ENCODE assay signal across 8 cellular contexts in genomic region chr14:54572316-54572715, GRCh38. TPM values are rescaled to one million over a fixed set of nuclear protein-coding genes. Genes with fewer than 3 reads are reported as not detected.
DNase-seq lines count a peak whose midpoint lies in the region; ATAC-seq, FAIRE-seq and TF ChIP-seq lines count a peak whose summit lies in the region.
"Had no signal": no experiment of that assay in that cellular context is flagged by ENCODE, and none has a peak within 500 bp of the region (broad histone marks: within the 10 kb centered on the region; RNA-seq: fewer than 3 reads in every experiment).

No MANE protein-coding gene starts in this region.

- peaks cover 15% of the 10 kb centered on the region for H3K36me3 Mint-ChIP-seq in activated CD8-positive, alpha-beta T cell treated with anti-CD3 and anti-CD28 coated beads, Interleukin-2, amount 10 ng/mL, durations not matched to agents 7 days and 5 days (ENCODE audit: low read depth)
- peaks cover 18% of the 10 kb centered on the region for H3K36me3 Mint-ChIP-seq in mesothelial cell of epicardium
- H3K36me3 Mint-ChIP-seq: stimulated activated effector memory CD8-positive, alpha-beta T cell treated with anti-CD3 and anti-CD28 coated beads, Interleukin-12 subunit alpha, Interleukin-12 subunit beta, amount 100 ng/mL, for 72 hours had no signal

- no peak overlapping the region for H3K27ac Mint-ChIP-seq in activated CD8-positive, alpha-beta T cell treated with anti-CD3 and anti-CD28 coated beads, Interleukin-2, amount 10 ng/mL, durations not matched to agents 7 days and 5 days
- H3K27ac Mint-ChIP-seq in mesothelial cell of epicardium: no peak overlapping the region
- H3K27ac Mint-ChIP-seq: stimulated activated effector memory CD8-positive, alpha-beta T cell treated with anti-CD3 and anti-CD28 coated beads, Interleukin-12 subunit alpha, Interleukin-12 subunit beta, amount 100 ng/mL, for 72 hours had no signal

- H3K4me3 Mint-ChIP-seq in activated CD8-positive, alpha-beta T cell treated with anti-CD3 and anti-CD28 coated beads, Interleukin-2, amount 10 ng/mL, durations not matched to agents 7 days and 5 days: no peak overlapping the region
- H3K4me3 Mint-ChIP-seq in mesothelial cell of epicardium: no peak overlapping the region
- H3K4me3 Mint-ChIP-seq: stimulated activated effector memory CD8-positive, alpha-beta T cell treated with anti-CD3 and anti-CD28 coated beads, Interleukin-12 subunit alpha, Interleukin-12 subunit beta, amount 100 ng/mL, for 72 hours had no signal

- POLR2A ChIA-PET in activated CD8-positive, alpha-beta T cell treated with anti-CD3 and anti-CD28 coated beads, Interleukin-2, amount 10 ng/mL, durations not matched to agents 7 days and 5 days (lab: Charles Lee): no interaction called here

- H3K27me3 Mint-ChIP-seq in activated CD8-positive, alpha-beta T cell treated with anti-CD3 and anti-CD28 coated beads, Interleukin-2, amount 10 ng/mL, durations not matched to agents 7 days and 5 days (ENCODE audit: low read depth): peaks cover 15% of the 10 kb centered on the region
- no peaks in the 10 kb centered on the region for H3K27me3 Mint-ChIP-seq in mesothelial cell of epicardium (ENCODE audit: low read depth)

- DNase-seq in Daoy (ENCODE audit: low read depth) (peak; percentile 41), HTR-8/SVneo (ENCODE audit: insufficient read length, low spot score) (no peak), mesothelial cell of epicardium (ENCODE audit: low spot score in 2 of 2, unreplicated experiment in 2 of 2) (no peak), superior temporal gyrus (ENCODE audit: extremely low spot score) (no peak), SIG-M5 treated with dmso at 0.1 percent for 504 hours (lab: John Stamatoyannopoulos, UW; ENCODE audit: unreplicated experiment) (no peak)
- DNase-seq in activated CD8-positive, alpha-beta T cell treated with anti-CD3 and anti-CD28 coated beads, Interleukin-2, amount 10 ng/mL, durations not matched to agents 7 days and 5 days: peak; percentile 48
- no peak for DNase-seq in stimulated activated CD4-positive, alpha-beta T cell treated with anti-CD3 and anti-CD28 coated beads, Interleukin-12 subunit alpha, Interleukin-12 subunit beta, amount 100 ng/mL, for 4 hours

- peak; percentile 74 for FAIRE-seq in HTR-8/SVneo (lab: Jason Lieb, UNC)

- peaks cover 15% of the 10 kb centered on the region for H3K9me3 Mint-ChIP-seq in activated CD8-positive, alpha-beta T cell treated with anti-CD3 and anti-CD28 coated beads, Interleukin-2, amount 10 ng/mL, durations not matched to agents 7 days and 5 days (ENCODE audit: insufficient read depth)
- H3K9me3 Mint-ChIP-seq in mesothelial cell of epicardium: peaks cover 8% of the 10 kb centered on the region

- ATAC-seq in activated CD8-positive, alpha-beta T cell treated with anti-CD3 and anti-CD28 coated beads, Interleukin-2, amount 10 ng/mL, durations not matched to agents 7 days and 5 days: no peak
- ATAC-seq: stimulated activated effector memory CD8-positive, alpha-beta T cell treated with anti-CD3 and anti-CD28 coated beads, Interleukin-12 subunit alpha, Interleukin-12 subunit beta, amount 100 ng/mL, for 72 hours had no signal

- peaks cover 12% of the 10 kb centered on the region for H3K4me1 Mint-ChIP-seq in activated CD8-positive, alpha-beta T cell treated with anti-CD3 and anti-CD28 coated beads, Interleukin-2, amount 10 ng/mL, durations not matched to agents 7 days and 5 days (ENCODE audit: low read depth)
- peaks cover 48% of the 10 kb centered on the region for H3K4me1 Mint-ChIP-seq in mesothelial cell of epicardium

- TF ChIP-seq CTCF in mesothelial cell of epicardium (IDR thresholded peaks at IDR 0.05; ENCODE audit: unreplicated experiment): peak; percentile 39

- CTCF ChIA-PET in activated CD8-positive, alpha-beta T cell treated with anti-CD3 and anti-CD28 coated beads, Interleukin-2, amount 10 ng/mL, durations not matched to agents 7 days and 5 days (lab: Charles Lee): interaction anchor here (0.8 to 5.7 kb wide), 7 partner anchors 8 to 206 kb away, joined by 3 to 42 read pairs (median 4); no protein-coding TSS in a partner anchor

RNA-seq across cellular contexts. Expression of gene SAMD4A, which starts 5.4 kb away (rescaled TPM):
- 14.4 and 17.8 TPM in 2 replicates for total RNA-seq in Daoy (2014; rRNA removed; shearing (Covaris generic))
- 1 to 10 TPM; 3.6 to 3.9 TPM for total RNA-seq in activated CD8-positive, alpha-beta T cell treated with anti-CD3 and anti-CD28 coated beads, Interleukin-2, amount 10 ng/mL, durations not matched to agents 7 days and 5 days
- total RNA-seq in mesothelial cell of epicardium: 27.8 to 30.0 TPM (median 29.6 TPM) in 3 replicates

Comparison
In these comparisons a context has a peak if more than half of its experiments do, and no peak if none do; other contexts are left out.
1. DNase-seq: peak in Daoy (single experiment) and activated CD8-positive, alpha-beta T cell treated with anti-CD3 and anti-CD28 coated beads, Interleukin-2, amount 10 ng/mL, durations not matched to agents 7 days and 5 days (single experiment); none in HTR-8/SVneo (single experiment), mesothelial cell of epicardium (0 of 2), superior temporal gyrus (single experiment), stimulated activated CD4-positive, alpha-beta T cell treated with anti-CD3 and anti-CD28 coated beads, Interleukin-12 subunit alpha, Interleukin-12 subunit beta, amount 100 ng/mL, for 4 hours (single experiment) and SIG-M5 treated with dmso at 0.1 percent for 504 hours (single experiment).